Comparison of ENCODE assay signal across 8 cellular contexts in the genomic region with DNA sequence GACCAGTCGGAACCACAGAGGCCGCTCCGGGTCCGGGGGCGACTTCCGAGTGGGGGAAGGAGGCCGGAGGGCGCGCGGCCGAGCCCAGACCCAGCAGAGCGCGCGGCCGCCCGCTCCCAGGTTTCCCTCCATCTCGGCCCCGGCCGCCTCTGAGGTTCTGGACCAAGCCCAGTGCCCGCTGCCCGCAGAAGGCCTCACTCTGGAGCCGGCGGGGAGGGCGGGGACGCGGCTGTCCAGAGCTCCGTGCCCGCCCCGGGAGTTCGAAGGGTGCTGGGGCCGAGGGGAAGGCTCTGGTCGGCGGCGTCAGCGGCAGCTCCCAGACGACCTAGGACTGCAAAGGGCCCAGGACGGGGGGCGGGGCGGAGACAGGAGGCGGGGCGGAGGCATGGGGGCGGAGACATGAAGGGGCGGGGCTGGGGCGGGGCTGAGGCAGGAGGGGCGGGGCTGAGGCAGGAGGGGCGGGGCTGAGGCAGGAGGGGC. TPM values are rescaled to one million over a fixed set of nuclear protein-coding genes. Genes with fewer than 3 reads are reported as not detected.
DNase-seq lines count a peak whose midpoint lies in the region; ATAC-seq, FAIRE-seq and TF ChIP-seq lines count a peak whose summit lies in the region.

No MANE protein-coding gene starts in this region.

- peaks cover 22 to 28% of the 10 kb centered on the region in 2 donors for H3K36me3 Mint-ChIP-seq in activated T-cell treated with anti-CD3 and anti-CD28 coated beads, Interleukin-2, amount 50 U/mL, for 72 hours (ENCODE audit: insufficient read depth in 2 of 2)

- H3K4me3 Mint-ChIP-seq in activated T-cell treated with anti-CD3 and anti-CD28 coated beads, Interleukin-2, amount 50 U/mL, for 72 hours: peak overlapping the region; percentile 18 to 63

- peaks cover 9% of the 10 kb centered on the region for H3K27me3 Mint-ChIP-seq in activated T-cell treated with anti-CD3 and anti-CD28 coated beads, Interleukin-2, amount 50 U/mL, for 72 hours (ENCODE audit: low read depth)

- no peak for FAIRE-seq in HTR-8/SVneo (lab: Jason Lieb, UNC)

- H3K36me3 ChIP-seq in psoas muscle (ENCODE audit: insufficient read depth in 1 of 2, low read depth in 1 of 2) (no peaks in the 10 kb centered on the region), aorta (ENCODE audit: control insufficient read depth in 1 of 2, insufficient read depth in 2 of 2, low read length in 1 of 2) (no peaks in the 10 kb centered on the region)

- peaks cover 28% of the 10 kb centered on the region for H3K4me1 Mint-ChIP-seq in activated T-cell treated with anti-CD3 and anti-CD28 coated beads, Interleukin-2, amount 50 U/mL, for 72 hours (ENCODE audit: low read depth)

- WGBS in psoas muscle, 3 donors: 4 to 6% (median 6%) methylated on average over 16 to 45 of the region's 46 CpGs
- 2 to 3% methylated on average over 44 to 46 of the region's 46 CpGs for WGBS in aorta, 2 donors

- H3K27ac Mint-ChIP-seq in activated T-cell treated with anti-CD3 and anti-CD28 coated beads, Interleukin-2, amount 50 U/mL, for 72 hours: no peak overlapping the region

- H3K27me3 ChIP-seq in psoas muscle (ENCODE audit: insufficient read depth in 3 of 3, low read length in 2 of 3) (peaks cover 0 to 55% (median 18%) of the 10 kb centered on the region in 3 donors), aorta (ENCODE audit: control insufficient read depth in 1 of 2, insufficient read depth in 2 of 2, low read length in 1 of 2) (no peaks in the 10 kb centered on the region)

- intact Hi-C loops in psoas muscle (cut with DNase I) (no loop called here), aorta (cut with DNase I) (no loop called here)

- ATAC-seq in activated T-cell treated with anti-CD3 and anti-CD28 coated beads, Interleukin-2, amount 50 U/mL, for 72 hours (replicated peaks in 1 of 2): peak; percentile 68 to 69
- ATAC-seq in psoas muscle (peak in 3 of 4 donors; percentile 43 to 68 (median 63)), aorta (ENCODE audit: low FRiP score) (peak; percentile 77), GM19395 (IDR thresholded peaks at IDR 0.05; ENCODE audit: unreplicated experiment) (no peak)

- H3K4me1 ChIP-seq in psoas muscle (no peaks in the 10 kb centered on the region), aorta (ENCODE audit: control insufficient read depth in 1 of 2, insufficient read depth in 2 of 2, low read length in 2 of 2) (no peaks in the 10 kb centered on the region)

- H3K9me3 ChIP-seq in psoas muscle (peaks cover 22% of the 10 kb centered on the region), aorta (ENCODE audit: control insufficient read depth, low read length) (peaks cover 8% of the 10 kb centered on the region)

- TF ChIP-seq CTCF in C4-2B (conservative IDR thresholded peaks at IDR 0.05): no peak
- no peak for TF ChIP-seq CTCF in psoas muscle (IDR thresholded peaks at IDR 0.05)

- peak overlapping the region; percentile 68 for H3K27ac ChIP-seq in C4-2B
- no peak overlapping the region for H3K27ac ChIP-seq in psoas muscle
- no peak overlapping the region for H3K27ac ChIP-seq in aorta (ENCODE audit: low read depth in 1 of 2, low read length in 2 of 2)

- H3K9me3 Mint-ChIP-seq in activated T-cell treated with anti-CD3 and anti-CD28 coated beads, Interleukin-2, amount 50 U/mL, for 72 hours: peaks cover 20% of the 10 kb centered on the region in 2 donors

- DNase-seq in HTR-8/SVneo (ENCODE audit: insufficient read length, low spot score) (peak; percentile 56), foreskin melanocyte (peak; percentile 8), psoas muscle (peak; percentile 57 to 69), aorta (peak; percentile 78 to 84), LoVo (ENCODE audit: low spot score) (no peak)
- peak; percentile 84 for DNase-seq in activated T-cell treated with anti-CD3 and anti-CD28 coated beads, Interleukin-2, amount 50 U/mL, for 72 hours

- peak overlapping the region; percentile 54 for H3K4me3 ChIP-seq in psoas muscle
- no peak overlapping the region for H3K4me3 ChIP-seq in aorta (ENCODE audit: low read length in 2 of 2)

RNA-seq across cellular contexts. Expression of a gene that starts 48.0 kb away (rescaled TPM):
- total RNA-seq in activated T-cell treated with anti-CD3 and anti-CD28 coated beads, Interleukin-2, amount 50 U/mL, for 72 hours: 10 to 100 TPM; 30.4 to 40.1 TPM
- total RNA-seq in psoas muscle (1 to 10 TPM; 1.4 to 2.8 (median 1.9) TPM), aorta (1 to 10 TPM; 6.2 to 8.4 TPM)
- polyA plus RNA-seq in psoas muscle (1 to 10 TPM; 2.3 to 3.8 (median 3.1) TPM), aorta (10 to 100 TPM in 1 of 2 donors, 1 to 10 TPM in 1; 4.5 to 32.5 TPM)

RNA-seq across cellular contexts. Expression of a gene that starts 53.2 kb away (rescaled TPM):
- total RNA-seq in activated T-cell treated with anti-CD3 and anti-CD28 coated beads, Interleukin-2, amount 50 U/mL, for 72 hours: 10 to 100 TPM; 20.2 to 24.1 TPM
- total RNA-seq in psoas muscle (under 1 TPM; 0.18 to 0.91 (median 0.48) TPM), aorta (10 to 100 TPM in 1 of 2 donors, 1 to 10 TPM in 1; 7.0 to 15.0 TPM)
- polyA plus RNA-seq in psoas muscle (under 1 TPM in 2 of 3 donors, not detected in 1; 0.10 to 0.36 TPM), aorta (1 to 10 TPM in 1 of 2 donors, not detected in 1; 3.6 TPM)

Comparison
In these comparisons a context has a peak if more than half of its experiments do, and no peak if none do; other contexts are left out.
1. RNA of a gene that starts 53.2 kb away (total RNA-seq): 20.2 to 24.1 TPM in activated T-cell treated with anti-CD3 and anti-CD28 coated beads, Interleukin-2, amount 50 U/mL, for 72 hours and 7.0 to 15.0 TPM in aorta; 0.18 to 0.91 TPM in psoas muscle; every median in the first group is over 4 times any median in the second.